Comparison of ENCODE assay signal across 7 cellular contexts in genomic region chr14:94079891-94080605, GRCh38. TPM values are rescaled to one million over a fixed set of nuclear protein-coding genes. Genes with fewer than 3 reads are reported as not detected.
DNase-seq lines count a peak whose midpoint lies in the region; ATAC-seq, FAIRE-seq and TF ChIP-seq lines count a peak whose summit lies in the region.
"Had no signal": no experiment of that assay in that cellular context is flagged by ENCODE, and none has a peak within 500 bp of the region (broad histone marks: within the 10 kb centered on the region; RNA-seq: fewer than 3 reads in every experiment).

No MANE protein-coding gene starts in this region.

- H3K36me3 ChIP-seq in SK-N-SH (replicated peaks in 1 of 2; ENCODE audit: control insufficient read depth in 1 of 2, insufficient read depth in 2 of 2, low read length in 1 of 2): peaks cover 29 to 34% of the 10 kb centered on the region in 2 experiments
- H3K36me3 ChIP-seq in endothelial cell of umbilical vein (ENCODE audit: control insufficient read depth in 2 of 2, extremely low read depth in 1 of 2, insufficient read depth in 2 of 2, low read length in 2 of 2): peaks cover 3 to 5% of the 10 kb centered on the region in 2 experiments
- H3K36me3 ChIP-seq in small intestine (ENCODE audit: control insufficient read depth in 2 of 2, insufficient read depth in 2 of 2, low read length in 2 of 2): peaks cover 2 to 6% of the 10 kb centered on the region in 2 donors

- no peak for DNase-seq in SK-N-SH
- DNase-seq in endothelial cell of umbilical vein (ENCODE audit: low read depth, low spot score): peak; percentile 54
- no peak for DNase-seq in small intestine
- no peak for DNase-seq in NCI-H1105 treated with DMSO at 0.1 percent for 48 hours (lab: John Stamatoyannopoulos, UW)
- DNase-seq in NCI-H1092 (lab: John Stamatoyannopoulos, UW): no peak

- CTCF ChIA-PET in SK-N-SH (lab: Yijun Ruan, JAX): interaction anchor here (1.2 to 2.6 kb wide), 5 partner anchors 44 to 57 kb away, joined by 3 to 14 read pairs (median 8); partner anchors contain the start of gene IFI27L2
- CTCF ChIA-PET in endothelial cell of umbilical vein (lab: Charles Lee): interaction anchor here (1.0 to 2.9 kb wide), 5 partner anchors 26 to 59 kb away, joined by 3 to 16 read pairs (median 3); no protein-coding TSS in a partner anchor

- peaks cover 74% of the 10 kb centered on the region for H3K79me2 ChIP-seq in SK-N-SH (ENCODE audit: insufficient read depth)
- peaks cover 58% of the 10 kb centered on the region for H3K79me2 ChIP-seq in endothelial cell of umbilical vein (ENCODE audit: control insufficient read depth, insufficient read depth, low read length)

- intact Hi-C loops in endothelial cell of umbilical vein (cut with micrococcal nuclease): loop anchor here (5.0 kb wide), 1 partner anchor 92 kb away; the partner anchor contains the start of gene PPP4R4

- no peak for TF ChIP-seq POLR2A in endothelial cell of umbilical vein (IDR thresholded peaks at IDR 0.05; ENCODE audit: low read depth, low read length)

- H3K9me1 ChIP-seq in endothelial cell of umbilical vein (replicated peaks; ENCODE audit: control insufficient read depth, extremely low read depth, insufficient read depth, low read length): no peaks in the 10 kb centered on the region

- peaks cover 30% of the 10 kb centered on the region for H4K20me1 ChIP-seq in SK-N-SH (ENCODE audit: insufficient read depth)
- H4K20me1 ChIP-seq in endothelial cell of umbilical vein (replicated peaks; ENCODE audit: control insufficient read depth, extremely low read depth, insufficient read depth, low read length): peaks cover 4% of the 10 kb centered on the region

- H2AFZ ChIP-seq in SK-N-SH (ENCODE audit: low read depth): peak overlapping the region; percentile 98
- peak overlapping the region; percentile 72 for H2AFZ ChIP-seq in endothelial cell of umbilical vein (ENCODE audit: low read depth, low read length)

- H3K9ac ChIP-seq in SK-N-SH (peak overlapping the region; percentile 83), endothelial cell of umbilical vein (replicated peaks; ENCODE audit: extremely low read depth, insufficient read depth, low read length) (peak overlapping the region; percentile 89)

- TF ChIP-seq CTCF in SK-N-SH (IDR thresholded peaks at IDR 0.05) (no peak), endothelial cell of umbilical vein (IDR thresholded peaks at IDR 0.05; ENCODE audit: extremely low read depth in 1 of 2, insufficient read depth in 1 of 2, low read depth in 1 of 2, low read length in 2 of 2) (no peak)

- TSS peak; percentile 40 for BruUV-seq in endothelial cell of umbilical vein (replicated peaks; lab: Mats Ljungman, UMichigan)

- dilution Hi-C loops in endothelial cell of umbilical vein (cut with MboI; ENCODE audit: extremely low pct_ligation_motif_present, low sequenced_read_pairs): no loop called here

- no peaks in the 10 kb centered on the region for H3K27me3 ChIP-seq in SK-N-SH (ENCODE audit: insufficient read depth)
- no peaks in the 10 kb centered on the region for H3K27me3 ChIP-seq in endothelial cell of umbilical vein (ENCODE audit: control insufficient read depth in 2 of 2, insufficient read depth in 2 of 2, low read length in 2 of 2)
- H3K27me3 ChIP-seq in small intestine (ENCODE audit: control insufficient read depth in 2 of 2, insufficient read depth in 2 of 2, low read length in 2 of 2): no peaks in the 10 kb centered on the region

- WGBS in SK-N-SH (ENCODE audit: low lambda C conversion rate): 10% methylated on average over 13 of the region's 13 CpGs
- 2 to 5% (median 4%) methylated on average over 13 of the region's 13 CpGs for WGBS in small intestine, 3 donors

- H3K4me2 ChIP-seq in SK-N-SH: peak overlapping the region; percentile 94
- H3K4me2 ChIP-seq in endothelial cell of umbilical vein (ENCODE audit: insufficient read depth, low read length): peak overlapping the region; percentile 95

- no peaks in the 10 kb centered on the region for H3K9me2 ChIP-seq in SK-N-SH

- H3K4me3 ChIP-seq in SK-N-SH (ENCODE audit: low read depth in 2 of 2, low read length in 1 of 2) (peak overlapping the region; percentile 96 to 99), endothelial cell of umbilical vein (replicated peaks in 1 of 3; ENCODE audit: insufficient read depth in 1 of 3, low read depth in 1 of 3, low read length in 3 of 3) (peak overlapping the region; percentile 67 to 88 (median 82)), small intestine (ENCODE audit: low read depth in 1 of 2, low read length in 2 of 2) (peak overlapping the region; percentile 86 to 97)

- TF ChIP-seq EP300 in SK-N-SH (IDR thresholded peaks at IDR 0.05; ENCODE audit: borderline replicate concordance in 1 of 2, low read depth in 1 of 2, low read length in 1 of 2): no peak

- peak overlapping the region in 1 of 2 experiments; percentile 85 for H3K27ac ChIP-seq in SK-N-SH (ENCODE audit: low read depth in 2 of 2, low read length in 1 of 2)
- peak overlapping the region; percentile 80 for H3K27ac ChIP-seq in endothelial cell of umbilical vein (ENCODE audit: insufficient read depth, low read depth, low read length)
- H3K27ac ChIP-seq in small intestine (ENCODE audit: low read depth in 1 of 2, low read length in 1 of 2): peak overlapping the region; percentile 82 to 96

- ATAC-seq in SK-N-SH treated with all-trans-retinoic acid at 6 μM for 48 hours: no peak

- peaks cover 7% of the 10 kb centered on the region for H3F3A ChIP-seq in SK-N-SH (replicated peaks; ENCODE audit: insufficient read depth)

- FAIRE-seq in endothelial cell of umbilical vein (lab: Jason Lieb, UNC) (no peak), small intestine (lab: Jason Lieb, UNC) (no peak)
- FAIRE-seq: islet of Langerhans had no signal

- no peak for TF ChIP-seq RAD21 in SK-N-SH (IDR thresholded peaks at IDR 0.05; ENCODE audit: low read length)

- H3K4me1 ChIP-seq in SK-N-SH (ENCODE audit: control insufficient read depth in 1 of 2, insufficient read depth in 2 of 2, low read depth in 1 of 2, low read length in 1 of 2): peaks cover 12 to 30% of the 10 kb centered on the region in 2 experiments; a peak in 3 of 4 replicates
- peaks cover 29% of the 10 kb centered on the region for H3K4me1 ChIP-seq in endothelial cell of umbilical vein (ENCODE audit: control insufficient read depth, extremely low read depth, insufficient read depth, low read length)
- H3K4me1 ChIP-seq in small intestine (ENCODE audit: control insufficient read depth in 2 of 2, insufficient read depth in 1 of 2, low read depth in 1 of 2, low read length in 1 of 2): peaks cover 13 to 25% of the 10 kb centered on the region in 2 donors

- H3K9me3 ChIP-seq in SK-N-SH (peaks cover 8% of the 10 kb centered on the region; the same call in 1 of the 2 replicates), endothelial cell of umbilical vein (replicated peaks; ENCODE audit: control insufficient read depth, insufficient read depth, low read length) (no peaks in the 10 kb centered on the region), small intestine (ENCODE audit: control insufficient read depth, low read depth) (no peaks in the 10 kb centered on the region)

- POLR2A ChIA-PET in SK-N-SH (lab: Yijun Ruan, JAX): no interaction called here
- POLR2A ChIA-PET in endothelial cell of umbilical vein (lab: Charles Lee): interaction anchor here (1.3 kb wide), 2 partner anchors 49 to 52 kb away, joined by 4 read pairs; partner anchors contain the start of gene IFI27L2

RNA-seq across cellular contexts. Expression of gene DDX24, which starts 1.0 kb away (rescaled TPM):
- polyA plus RNA-seq in SK-N-SH (2012; rRNA removed): 108 and 148 TPM in 2 replicates
- 109 and 110 TPM in 2 replicates for polyA plus RNA-seq in SK-N-SH (2012; cell fraction: cytosol; rRNA removed)
- polyA plus RNA-seq in SK-N-SH (2012; cell fraction: nucleus; rRNA removed): 208 and 215 TPM in 2 replicates
- total RNA-seq in endothelial cell of umbilical vein: 132 and 141 TPM in 2 replicates
- polyA plus RNA-seq in endothelial cell of umbilical vein: 86.7 and 88.3 TPM in 2 replicates
- 111 and 132 TPM in 2 replicates for polyA plus RNA-seq in endothelial cell of umbilical vein (2011; cell fraction: cytosol; rRNA removed)
- 157 and 197 TPM in 2 replicates for polyA plus RNA-seq in endothelial cell of umbilical vein (2011; cell fraction: nucleus; rRNA removed)
- 98.6 and 133 TPM in 2 replicates for polyA plus RNA-seq in endothelial cell of umbilical vein (2012)
- 89.8 and 103 TPM in 2 replicates for polyA minus RNA-seq in endothelial cell of umbilical vein
- 80.2 TPM for polyA minus RNA-seq in endothelial cell of umbilical vein (2011; cell fraction: cytosol; rRNA and poly(A)+ RNA removed)
- polyA minus RNA-seq in endothelial cell of umbilical vein (2011; cell fraction: nucleus; rRNA and poly(A)+ RNA removed): 32.3 and 46.5 TPM in 2 replicates
- polyA plus RNA-seq in small intestine: 10 to 100 TPM; 35.1 to 64.6 (median 51.2) TPM

RNA-seq across cellular contexts. Expression of gene IFI27L1, which starts 1.1 kb away (rescaled TPM):
- polyA plus RNA-seq in SK-N-SH (2012; rRNA removed) (35.3 and 41.1 TPM in 2 replicates), endothelial cell of umbilical vein (32.9 and 38.1 TPM in 2 replicates), small intestine (10 to 100 TPM; 29.2 to 44.5 (median 29.8) TPM)
- 31.2 and 32.9 TPM in 2 replicates for polyA plus RNA-seq in SK-N-SH (2012; cell fraction: cytosol; rRNA removed)
- 31.6 and 36.7 TPM in 2 replicates for polyA plus RNA-seq in SK-N-SH (2012; cell fraction: nucleus; rRNA removed)
- total RNA-seq in endothelial cell of umbilical vein: 31.1 and 31.8 TPM in 2 replicates
- 28.3 and 28.8 TPM in 2 replicates for polyA plus RNA-seq in endothelial cell of umbilical vein (2011; cell fraction: cytosol; rRNA removed)
- polyA plus RNA-seq in endothelial cell of umbilical vein (2011; cell fraction: nucleus; rRNA removed): 23.2 and 26.8 TPM in 2 replicates
- 12.9 and 14.3 TPM in 2 replicates for polyA plus RNA-seq in endothelial cell of umbilical vein (2012)
- polyA minus RNA-seq in endothelial cell of umbilical vein: 9.7 and 13.9 TPM in 2 replicates
- polyA minus RNA-seq in endothelial cell of umbilical vein (2011; cell fraction: cytosol; rRNA and poly(A)+ RNA removed): 5.0 TPM
- polyA minus RNA-seq in endothelial cell of umbilical vein (2011; cell fraction: nucleus; rRNA and poly(A)+ RNA removed): 6.0 and 7.1 TPM in 2 replicates

RNA-seq across cellular contexts. Expression of gene IFI27, which starts 30.5 kb away (rescaled TPM):
- polyA plus RNA-seq in SK-N-SH (2012; rRNA removed): 1.2 and 2.4 TPM in 2 replicates
- 0.19 and 1.6 TPM in 2 replicates for polyA plus RNA-seq in SK-N-SH (2012; cell fraction: cytosol; rRNA removed)
- 5.0 and 6.8 TPM in 2 replicates for polyA plus RNA-seq in SK-N-SH (2012; cell fraction: nucleus; rRNA removed)
- total RNA-seq in endothelial cell of umbilical vein: 72.0 and 126 TPM in 2 replicates
- polyA plus RNA-seq in endothelial cell of umbilical vein: 1,265 and 1,831 TPM in 2 replicates
- polyA plus RNA-seq in endothelial cell of umbilical vein (2011; cell fraction: cytosol; rRNA removed): 583 and 646 TPM in 2 replicates
- 152 and 165 TPM in 2 replicates for polyA plus RNA-seq in endothelial cell of umbilical vein (2011; cell fraction: nucleus; rRNA removed)
- polyA plus RNA-seq in endothelial cell of umbilical vein (2012): 188 and 262 TPM in 2 replicates
- 158 and 177 TPM in 2 replicates for polyA minus RNA-seq in endothelial cell of umbilical vein
- 14.8 TPM for polyA minus RNA-seq in endothelial cell of umbilical vein (2011; cell fraction: cytosol; rRNA and poly(A)+ RNA removed)
- 17.9 and 22.7 TPM in 2 replicates for polyA minus RNA-seq in endothelial cell of umbilical vein (2011; cell fraction: nucleus; rRNA and poly(A)+ RNA removed)
- polyA plus RNA-seq in small intestine: 1,000 to 10,000 TPM in 1 of 3 donors, 100 to 1,000 TPM in 2; 285 to 1,277 (median 806) TPM

RNA-seq across cellular contexts. Expression of gene IFI27L2, which starts 49.4 kb away (rescaled TPM):
- 200 and 208 TPM in 2 replicates for polyA plus RNA-seq in SK-N-SH (2012; rRNA removed)
- polyA plus RNA-seq in SK-N-SH (2012; cell fraction: cytosol; rRNA removed): 96.4 and 123 TPM in 2 replicates
- polyA plus RNA-seq in SK-N-SH (2012; cell fraction: nucleus; rRNA removed): 63.8 and 108 TPM in 2 replicates
- total RNA-seq in endothelial cell of umbilical vein: 11.0 and 28.7 TPM in 2 replicates
- 82.9 and 93.9 TPM in 2 replicates for polyA plus RNA-seq in endothelial cell of umbilical vein
- 38.2 and 42.4 TPM in 2 replicates for polyA plus RNA-seq in endothelial cell of umbilical vein (2011; cell fraction: cytosol; rRNA removed)
- polyA plus RNA-seq in endothelial cell of umbilical vein (2011; cell fraction: nucleus; rRNA removed): 11.3 and 14.6 TPM in 2 replicates
- 51.7 and 60.2 TPM in 2 replicates for polyA plus RNA-seq in endothelial cell of umbilical vein (2012)
- 8.5 and 15.9 TPM in 2 replicates for polyA minus RNA-seq in endothelial cell of umbilical vein
- polyA minus RNA-seq in endothelial cell of umbilical vein (2011; cell fraction: cytosol; rRNA and poly(A)+ RNA removed): 15.6 TPM
- polyA minus RNA-seq in endothelial cell of umbilical vein (2011; cell fraction: nucleus; rRNA and poly(A)+ RNA removed): 2.3 and 3.8 TPM in 2 replicates
- polyA plus RNA-seq in small intestine: 10 to 100 TPM; 23.0 to 96.7 (median 83.8) TPM

RNA-seq across cellular contexts. Expression of gene OTUB2, which starts 53.9 kb away (rescaled TPM):
- polyA plus RNA-seq in SK-N-SH (2012; rRNA removed): 1.3 and 1.4 TPM in 2 replicates
- polyA plus RNA-seq in SK-N-SH (2012; cell fraction: cytosol; rRNA removed): 0.93 and 1.3 TPM in 2 replicates
- 1.6 and 1.9 TPM in 2 replicates for polyA plus RNA-seq in SK-N-SH (2012; cell fraction: nucleus; rRNA removed)
- 1.1 and 1.6 TPM in 2 replicates for total RNA-seq in endothelial cell of umbilical vein
- polyA plus RNA-seq in endothelial cell of umbilical vein: 0.53 and 0.70 TPM in 2 replicates
- polyA plus RNA-seq in endothelial cell of umbilical vein (2011; cell fraction: cytosol; rRNA removed): 0.59 and 0.61 TPM in 2 replicates
- 0.62 and 0.67 TPM in 2 replicates for polyA plus RNA-seq in endothelial cell of umbilical vein (2011; cell fraction: nucleus; rRNA removed)
- 1.7 and 1.9 TPM in 2 replicates for polyA plus RNA-seq in endothelial cell of umbilical vein (2012)
- polyA minus RNA-seq in endothelial cell of umbilical vein: 2.4 and 2.7 TPM in 2 replicates
- polyA minus RNA-seq in endothelial cell of umbilical vein (2011; cell fraction: cytosol; rRNA and poly(A)+ RNA removed): 0.61 TPM
- polyA minus RNA-seq in endothelial cell of umbilical vein (2011; cell fraction: nucleus; rRNA and poly(A)+ RNA removed): 0.63 and 0.82 TPM in 2 replicates
- polyA plus RNA-seq in small intestine: 1 to 10 TPM in 1 of 3 donors, under 1 TPM in 2; 0.22 to 1.4 (median 0.54) TPM

Comparison
In these comparisons a context has a peak if more than half of its experiments do, and no peak if none do; other contexts are left out.
1. RNA of gene IFI27, which starts 30.5 kb away (polyA plus RNA-seq): 152 to 1,831 TPM in endothelial cell of umbilical vein and 285 to 1,277 TPM in small intestine; 0.19 to 6.8 TPM in SK-N-SH; every median in the first group is over 10 times any median in the second.
2. Peak in every context shown above with its lines, with median percentiles within 50 percentile points of each other: H3K4me3 ChIP-seq.